ENCODE assay signal across 11 cellular contexts in the genomic region with DNA sequence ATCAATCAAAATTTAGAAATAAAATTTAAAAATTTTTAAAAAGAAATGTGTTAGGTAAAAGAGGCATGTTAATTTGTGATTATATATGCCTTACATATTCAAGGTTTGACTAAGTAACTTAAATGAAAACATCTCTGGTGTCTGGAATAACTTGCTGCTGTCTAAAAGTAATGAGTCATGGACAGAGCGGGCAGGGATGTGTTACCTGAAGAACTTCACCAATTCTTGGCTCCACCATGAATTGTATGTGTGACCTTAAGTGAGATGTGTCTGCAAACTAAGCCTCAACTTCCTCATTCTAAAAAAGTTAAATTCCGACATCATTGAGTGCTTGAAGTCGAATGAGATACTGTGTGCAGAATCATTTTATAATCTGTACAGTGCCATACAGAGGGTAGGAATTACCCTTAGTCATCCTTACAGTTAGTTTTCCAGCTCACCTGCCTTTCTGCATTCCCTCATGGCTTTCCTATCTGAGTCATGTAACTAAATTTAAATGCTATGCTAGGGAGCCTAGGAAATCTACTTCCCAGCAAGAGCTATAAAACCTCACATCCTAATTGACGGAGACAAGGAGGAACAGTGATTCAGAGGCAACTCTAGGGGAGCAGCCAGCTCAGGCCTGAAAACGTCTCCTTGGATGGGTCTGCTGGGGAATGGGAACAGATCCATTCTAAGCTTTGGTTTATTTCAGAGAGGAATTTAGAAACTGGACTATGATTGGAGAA.
DNase-seq lines count a peak whose midpoint lies in the region; ATAC-seq, FAIRE-seq and TF ChIP-seq lines count a peak whose summit lies in the region.
"Had no signal": no experiment of that assay in that cellular context is flagged by ENCODE, and none has a peak within 500 bp of the region (broad histone marks: within the 10 kb centered on the region; RNA-seq: fewer than 3 reads in every experiment).

No MANE protein-coding gene starts in this region.

- TF ChIP-seq CTCF in bronchial epithelial cell (IDR thresholded peaks at IDR 0.05; ENCODE audit: insufficient read depth, low read length, severe bottlenecking): no peak

- H3K36me3 ChIP-seq in bronchial epithelial cell (ENCODE audit: control insufficient read depth, insufficient read depth, low read length): no peaks in the 10 kb centered on the region
- H3K36me3 ChIP-seq: pancreas had no signal

- DNase-seq in A172 (ENCODE audit: low spot score) (peak; percentile 94), LHCN-M2 (ENCODE audit: low read depth) (peak; percentile 93), bronchial epithelial cell (ENCODE audit: low read depth) (peak; percentile 98), kidney tubule cell (ENCODE audit: low spot score) (peak; percentile 99), NCI-H345 (lab: John Stamatoyannopoulos, UW) (no peak)
- DNase-seq in activated CD4-positive, alpha-beta T cell treated with anti-CD3 and anti-CD28 coated beads, Interleukin-2, amount 50 U/mL, for 4 hours: no peak
- DNase-seq: NCI-H1436; pancreas; stimulated activated naive B cell treated with anti-CD40 and anti-IgM and Interleukin-4, amounts not matched to agents 10 μg/mL and 1 μg/mL and 100 μg/mL, for 72 hours had no signal

- H3K4me3 ChIP-seq in bronchial epithelial cell (ENCODE audit: low read depth, low read length): no peak overlapping the region
- H3K4me3 ChIP-seq: pancreas had no signal

- ATAC-seq in HG03095 (IDR thresholded peaks at IDR 0.05; ENCODE audit: unreplicated experiment) (no peak), GM19324 (IDR thresholded peaks at IDR 0.05; ENCODE audit: low FRiP score, unreplicated experiment) (no peak)
- ATAC-seq: stimulated activated naive B cell treated with anti-CD40 and anti-IgM and Interleukin-4, amounts not matched to agents 10 μg/mL and 1 μg/mL and 100 μg/mL, for 72 hours had no signal

- FAIRE-seq in bronchial epithelial cell (lab: Jason Lieb, UNC): peak; percentile 36
- FAIRE-seq: pancreas had no signal

- no peaks in the 10 kb centered on the region for H3K27me3 ChIP-seq in bronchial epithelial cell (ENCODE audit: control insufficient read depth, insufficient read depth, low read length)
- H3K27me3 ChIP-seq: pancreas had no signal

Comparison
In these comparisons a context has a peak if more than half of its experiments do, and no peak if none do; other contexts are left out.
1. DNase-seq: peak in A172 (single experiment), LHCN-M2 (single experiment), bronchial epithelial cell (single experiment) and kidney tubule cell (single experiment); none in NCI-H345 (single experiment) and activated CD4-positive, alpha-beta T cell treated with anti-CD3 and anti-CD28 coated beads, Interleukin-2, amount 50 U/mL, for 4 hours (0 of 2).